ENCODE assay signal across 20 cellular contexts in the genomic region with DNA sequence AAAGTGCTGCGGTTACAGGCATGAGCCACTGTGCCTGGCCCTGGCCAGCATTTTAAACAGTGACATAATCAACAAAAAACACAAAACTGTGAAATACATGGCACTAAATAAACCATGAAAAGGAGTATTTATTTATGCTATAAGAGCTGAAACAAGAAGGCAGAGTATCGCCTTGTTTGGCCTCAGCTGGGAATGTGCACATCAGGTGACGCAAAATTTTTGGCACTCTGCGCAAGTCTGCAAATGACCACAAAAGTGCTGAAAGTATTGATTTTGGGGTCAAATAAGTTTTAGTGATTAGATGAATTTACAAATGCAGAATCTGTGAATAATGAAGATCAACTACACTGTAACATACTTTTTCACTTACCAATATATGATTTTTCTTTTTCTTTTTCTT.
"Had no signal": no experiment of that assay in that cellular context is flagged by ENCODE, and none has a peak within 500 bp of the region (broad histone marks: within the 10 kb centered on the region; RNA-seq: fewer than 3 reads in every experiment).

No MANE protein-coding gene starts in this region.

- H3K9me3 ChIP-seq: gastroesophageal sphincter, lower lobe of right lung, mucosa of descending colon had no signal

- ATAC-seq: esophagus mucosa, foreskin keratinocyte, gastroesophageal sphincter, heart left ventricle, left cardiac atrium, lower lobe of right lung, mucosa of descending colon had no signal

- H3K4me3 ChIP-seq: coronary artery, dorsolateral prefrontal cortex, gastroesophageal sphincter, heart left ventricle, hepatocyte, left ventricle myocardium inferior, lower lobe of right lung, mucosa of descending colon had no signal

- H3K27ac ChIP-seq: coronary artery, dorsolateral prefrontal cortex, epithelial cell of prostate, foreskin keratinocyte, gastroesophageal sphincter, heart left ventricle, hepatocyte, left ventricle myocardium inferior, lower lobe of right lung had no signal

- H3K27ac Mint-ChIP-seq: mesothelial cell of epicardium, naive B cell had no signal

- H3K36me3 ChIP-seq: gastroesophageal sphincter, heart left ventricle, left ventricle myocardium inferior, lower lobe of right lung had no signal

- H3K4me3 Mint-ChIP-seq: mesothelial cell of epicardium had no signal

- H3K4me1 ChIP-seq: foreskin keratinocyte, gastroesophageal sphincter, heart left ventricle, left ventricle myocardium inferior, lower lobe of right lung had no signal

- H3K36me3 Mint-ChIP-seq: mesothelial cell of epicardium had no signal

- H3K4me1 Mint-ChIP-seq: mesothelial cell of epicardium had no signal

- H3K27me3 ChIP-seq: dorsolateral prefrontal cortex, gastroesophageal sphincter, heart left ventricle, hepatocyte had no signal

- DNase-seq: dermis blood vessel endothelial cell; dorsolateral prefrontal cortex; effector CD4-positive, alpha-beta T cell; effector memory CD4-positive, alpha-beta T cell; erythroblast; foreskin keratinocyte; heart left ventricle; hypothalamus; left cardiac atrium; left ventricle myocardium inferior; lower lobe of right lung; mesenchymal stem cell; mucosa of descending colon; naive B cell had no signal
